In genomic region chr20:17857639-17858449, GRCh38 we compare ENCODE assay signal across 21 cellular contexts.
"Had no signal": no experiment of that assay in that cellular context is flagged by ENCODE, and none has a peak within 500 bp of the region (broad histone marks: within the 10 kb centered on the region; RNA-seq: fewer than 3 reads in every experiment).

No MANE protein-coding gene starts in this region.

- H3K36me3 ChIP-seq: lower lobe of right lung, prostate gland, suprapubic skin had no signal

- H3K9me3 Mint-ChIP-seq: activated naive CD4-positive, alpha-beta T cell treated with anti-CD3 and anti-CD28 coated beads, Interleukin-2, amount 50 U/mL, for 72 hours; activated T-cell treated with anti-CD3 and anti-CD28 coated beads, Interleukin-2, amount 50 U/mL, for 4 hours; central memory CD8-positive, alpha-beta T cell; natural killer cell treated with Interleukin-12 subunit alpha and Interleukin-12 subunit beta and Interleukin-15 and Interleukin-18, amount 100 ng/mL, for 72 hours; T-helper 1 cell treated with Interleukin-12 subunit alpha and Interleukin-12 subunit beta and Interleukin-4 antibody, amounts not matched to agents 30 μg/mL and 1 μg/mL, for 36 hours had no signal

- ATAC-seq: activated naive CD4-positive, alpha-beta T cell treated with anti-CD3 and anti-CD28 coated beads, Interleukin-2, amount 50 U/mL, for 72 hours; activated T-cell treated with anti-CD3 and anti-CD28 coated beads, Interleukin-2, amount 50 U/mL, for 4 hours; body of pancreas; left cardiac atrium; lower lobe of right lung; mucosa of descending colon; natural killer cell treated with Interleukin-12 subunit alpha and Interleukin-12 subunit beta and Interleukin-15 and Interleukin-18, amount 100 ng/mL, for 72 hours; sciatic nerve; stimulated activated naive CD8-positive, alpha-beta T cell treated with anti-CD3 and anti-CD28 coated beads, Interleukin-15, Interleukin-2, amounts not matched to agents 100 U/mL and 50 U/mL, for 24 hours had no signal

- H3K27ac ChIP-seq: lower lobe of right lung had no signal

- H3K27ac Mint-ChIP-seq: activated CD8-positive, alpha-beta memory T cell treated with anti-CD3 and anti-CD28 coated beads, Interleukin-2, amount 10 ng/mL, durations not matched to agents 7 days and 5 days; activated naive CD4-positive, alpha-beta T cell treated with anti-CD3 and anti-CD28 coated beads, Interleukin-2, amount 50 U/mL, for 72 hours; natural killer cell treated with Interleukin-12 subunit alpha and Interleukin-12 subunit beta and Interleukin-15 and Interleukin-18, amount 100 ng/mL, for 72 hours; T-helper 1 cell treated with Interleukin-12 subunit alpha and Interleukin-12 subunit beta and Interleukin-4 antibody, amounts not matched to agents 30 μg/mL and 1 μg/mL, for 36 hours had no signal

- H3K4me3 ChIP-seq: body of pancreas, lower lobe of right lung, mucosa of descending colon, prostate gland, suprapubic skin had no signal

- DNase-seq: activated CD4-positive, CD25-positive, alpha-beta regulatory T cell; activated CD8-positive, alpha-beta memory T cell treated with anti-CD3 and anti-CD28 coated beads, Interleukin-2, amount 10 ng/mL, durations not matched to agents 7 days and 5 days; activated effector memory CD4-positive, alpha-beta T cell treated with anti-CD3 and anti-CD28 coated beads, Interleukin-2, amount 50 U/mL, for 16 hours; activated T-cell treated with anti-CD3 and anti-CD28 coated beads, Interleukin-2, amount 50 U/mL, for 4 hours; amniotic stem cell; body of pancreas; cortex of kidney; effector memory CD4-positive, alpha-beta T cell; erythroblast; left cardiac atrium; lower lobe of right lung; mucosa of descending colon; stimulated activated CD4-positive, alpha-beta T cell treated with anti-CD3 and anti-CD28 coated beads, Interleukin-2, amount 100 ng/mL, for 24 hours; stimulated activated naive CD8-positive, alpha-beta T cell treated with anti-CD3 and anti-CD28 coated beads, Interleukin-15, Interleukin-2, amounts not matched to agents 100 U/mL and 50 U/mL, for 24 hours had no signal

- H3K36me3 Mint-ChIP-seq: activated CD8-positive, alpha-beta memory T cell treated with anti-CD3 and anti-CD28 coated beads, Interleukin-2, amount 10 ng/mL, durations not matched to agents 7 days and 5 days; activated naive CD4-positive, alpha-beta T cell treated with anti-CD3 and anti-CD28 coated beads, Interleukin-2, amount 50 U/mL, for 72 hours; natural killer cell treated with Interleukin-12 subunit alpha and Interleukin-12 subunit beta and Interleukin-15 and Interleukin-18, amount 100 ng/mL, for 72 hours had no signal

- H3K4me3 Mint-ChIP-seq: activated CD8-positive, alpha-beta memory T cell treated with anti-CD3 and anti-CD28 coated beads, Interleukin-2, amount 10 ng/mL, durations not matched to agents 7 days and 5 days; activated T-cell treated with anti-CD3 and anti-CD28 coated beads, Interleukin-2, amount 50 U/mL, for 4 hours; natural killer cell treated with Interleukin-12 subunit alpha and Interleukin-12 subunit beta and Interleukin-15 and Interleukin-18, amount 100 ng/mL, for 72 hours; T-helper 1 cell treated with Interleukin-12 subunit alpha and Interleukin-12 subunit beta and Interleukin-4 antibody, amounts not matched to agents 30 μg/mL and 1 μg/mL, for 36 hours had no signal

- H3K27me3 ChIP-seq: body of pancreas, suprapubic skin had no signal

- H3K9me3 ChIP-seq: body of pancreas, lower lobe of right lung, mucosa of descending colon, prostate gland, suprapubic skin had no signal
